In genomic region chr1:77978969-77979838, GRCh38 we compare ENCODE assay signal across 8 cellular contexts. TPM values are rescaled to one million over a fixed set of nuclear protein-coding genes. Genes with fewer than 3 reads are reported as not detected.
DNase-seq lines count a peak whose midpoint lies in the region; ATAC-seq and TF ChIP-seq lines count a peak whose summit lies in the region.

Gene FUBP1 (minus strand): TSS chr1:77979072. CDS start chr1:77979004, 68 bp downstream.

- peak within 1 kb of the TSS; percentile 78 for H3K4me3 ChIP-seq in GM12875 (ENCODE audit: low read depth, low read length)
- H3K4me3 ChIP-seq in adrenal gland = peak within 1 kb of the TSS; percentile 66 to 84 (median 69)
- peak within 1 kb of the TSS; percentile 58 for H3K4me3 ChIP-seq in urinary bladder (ENCODE audit: low read depth, low read length)

- H3K4me3 Mint-ChIP-seq in progenitor cell of endocrine pancreas (ENCODE audit: low read depth) = no peak within 1 kb of the TSS

- H3K36me3 ChIP-seq in adrenal gland (replicated peaks in 1 of 2) (no peaks in the 10 kb centered on the region), urinary bladder (ENCODE audit: insufficient read depth) (no peaks in the 10 kb centered on the region)

- H3K27me3 ChIP-seq in adrenal gland = no peaks in the 10 kb centered on the region

- H3K27ac Mint-ChIP-seq in progenitor cell of endocrine pancreas = no peak within 1 kb of the TSS

- TF ChIP-seq CTCF in GM12875 (IDR thresholded peaks at IDR 0.05; ENCODE audit: borderline replicate concordance, insufficient read depth, low read depth, low read length) (peak; percentile 81), adrenal gland (IDR thresholded peaks at IDR 0.05) (peak; percentile 45 to 88 (median 76)), progenitor cell of endocrine pancreas (IDR thresholded peaks at IDR 0.05; ENCODE audit: unreplicated experiment) (peak; percentile 71)

- peaks cover 13% of the 10 kb centered on the region for H3K36me3 Mint-ChIP-seq in progenitor cell of endocrine pancreas (ENCODE audit: insufficient read depth)

- WGBS in adrenal gland, 4 donors = 0 to 1% (median 0%) methylated on average over 38 to 57 of the region's 57 CpGs
- under 1% methylated on average over 57 of the region's 57 CpGs for WGBS in urinary bladder

- peak; percentile 91 for DNase-seq in NCI-H1417 treated with DMSO at 0.1 percent for 48 hours (lab: John Stamatoyannopoulos, UW)
- DNase-seq in SW480 (ENCODE audit: low spot score) = peak; percentile 98
- DNase-seq in adrenal gland = peak; percentile 95 to 99 (median 98)
- peak; percentile 95 for DNase-seq in left cardiac atrium
- DNase-seq in progenitor cell of endocrine pancreas (ENCODE audit: low spot score, unreplicated experiment) = peak; percentile 85

- peaks cover 41% of the 10 kb centered on the region for H3K4me1 Mint-ChIP-seq in progenitor cell of endocrine pancreas (ENCODE audit: low read depth)

- no peaks in the 10 kb centered on the region for H3K27me3 Mint-ChIP-seq in progenitor cell of endocrine pancreas

- H3K27ac ChIP-seq in adrenal gland (peak within 1 kb of the TSS; percentile 84 to 99 (median 99)), urinary bladder (ENCODE audit: low read depth) (peak within 1 kb of the TSS; percentile 98)

- H3K9me3 Mint-ChIP-seq in progenitor cell of endocrine pancreas (ENCODE audit: low read depth) = no peaks in the 10 kb centered on the region

- ATAC-seq in HG02798 (IDR thresholded peaks at IDR 0.05; ENCODE audit: poor library complexity, unreplicated experiment) (peak; percentile 81), left cardiac atrium (peak; percentile 94)

- H3K4me1 ChIP-seq in adrenal gland (replicated peaks in 1 of 2) (peaks cover 24 to 57% of the 10 kb centered on the region in 2 donors), urinary bladder (ENCODE audit: insufficient read depth) (no peaks in the 10 kb centered on the region)

- TF ChIP-seq POLR2A in adrenal gland (IDR thresholded peaks at IDR 0.05) = peak; percentile 87 to 96

- H3K9me3 ChIP-seq in adrenal gland (replicated peaks in 1 of 3) = no peaks in the 10 kb centered on the region

- intact Hi-C loops in adrenal gland (cut with DNase I) = loop anchor here (2.0 to 10.0 kb wide), 2 partner anchors 26 to 136 kb away; partner anchors contain the start of gene DNAJB4 (in 1 of the 2)
- intact Hi-C loops in left cardiac atrium (cut with DNase I) = loop anchor here (1.0 to 10.0 kb wide), 4 partner anchors 26 to 136 kb away; partner anchors contain the start of gene GIPC2 (in 1 of the 2)

RNA-seq across cellular contexts. Expression of gene FUBP1, which starts in this region (rescaled TPM):
- total RNA-seq in adrenal gland (100 to 1,000 TPM in 4 of 8 donors, 10 to 100 TPM in 4; 65.8 to 169 (median 108) TPM), left cardiac atrium (10 to 100 TPM; 54.3 to 78.5 TPM), progenitor cell of endocrine pancreas (259 and 270 TPM in 2 replicates), urinary bladder (315 TPM)
- polyA plus RNA-seq in adrenal gland (100 to 1,000 TPM in 1 of 3 donors, 10 to 100 TPM in 2; 37.3 to 177 (median 59.2) TPM), urinary bladder (55.8 TPM)

Comparison
In these comparisons a context has a peak if more than half of its experiments do, and no peak if none do; other contexts are left out.
1. Peak in every context shown above with its lines: DNase-seq, ATAC-seq, H3K4me3 ChIP-seq and H3K27ac ChIP-seq.